In genomic region chr1:237103021-237103420, GRCh38 we compare ENCODE assay signal across 2 cellular contexts.
A peak's percentile ranks its signal among the peaks of the same experiment; 100 is the strongest.
TF ChIP-seq lines count a peak whose summit lies in the region.

No MANE protein-coding gene starts in this region.

TF ChIP-seq in A549, 52 proteins besides CTCF, POLR2A, EP300 and RAD21:
- TF ChIP-seq PHF8 (IDR thresholded peaks at IDR 0.05; ENCODE audit: borderline replicate concordance, low read depth) (no peak), HEYL (CRISPR knock-in tag; IDR thresholded peaks at IDR 0.05) (no peak), BHLHE40 (IDR thresholded peaks at IDR 0.05; ENCODE audit: low read depth, low read length) (no peak), ESRRA (IDR thresholded peaks at IDR 0.05; ENCODE audit: borderline replicate concordance, low read length) (no peak), PBX3 (IDR thresholded peaks at IDR 0.05) (no peak), MAFK (IDR thresholded peaks at IDR 0.05; ENCODE audit: partially characterized antibody) (peak; percentile 23), MYC (IDR thresholded peaks at IDR 0.05; ENCODE audit: borderline replicate concordance, low read length) (no peak), CEBPB (IDR thresholded peaks at IDR 0.05) (no peak), BCL3 (IDR thresholded peaks at IDR 0.05) (no peak)

TF ChIP-seq in IMR-90, 13 proteins besides CTCF, POLR2A, EP300 and RAD21:
- TF ChIP-seq CEBPB (IDR thresholded peaks at IDR 0.05; ENCODE audit: low read depth, low read length) = no peak
- no peak for TF ChIP-seq ELK1 (IDR thresholded peaks at IDR 0.05; ENCODE audit: borderline replicate concordance, low read depth, low read length)
- TF ChIP-seq CHD1 (IDR thresholded peaks at IDR 0.05; ENCODE audit: low read depth, low read length) = no peak
- no peak for TF ChIP-seq RFX5 (IDR thresholded peaks at IDR 0.05; ENCODE audit: low read depth, low read length)
- no peak for TF ChIP-seq MAFK (IDR thresholded peaks at IDR 0.05; ENCODE audit: low read depth, low read length)
- no peak for TF ChIP-seq USF2 (IDR thresholded peaks at IDR 0.05; ENCODE audit: low read depth, low read length)
- TF ChIP-seq RCOR1 (IDR thresholded peaks at IDR 0.05; ENCODE audit: insufficient replicate concordance, low read length) = no peak
- TF ChIP-seq MXI1 (IDR thresholded peaks at IDR 0.05; ENCODE audit: borderline replicate concordance, low read depth, low read length) = no peak
- TF ChIP-seq SMC3 (IDR thresholded peaks at IDR 0.05; ENCODE audit: low read depth, low read length) = no peak
- no peak for TF ChIP-seq NFE2L2 (IDR thresholded peaks at IDR 0.05; ENCODE audit: low read depth, low read length)
- no peak for TF ChIP-seq MAZ (IDR thresholded peaks at IDR 0.05; ENCODE audit: borderline replicate concordance, low read depth, low read length)
- TF ChIP-seq FOS (IDR thresholded peaks at IDR 0.05; ENCODE audit: low read depth, low read length) = no peak
- no peak for TF ChIP-seq BHLHE40 (IDR thresholded peaks at IDR 0.05; ENCODE audit: low read depth, low read length)
TF ChIP-seq in IMR-90: peak in this region for 0.
